16 cellular contexts compared by ENCODE assay signal in the genomic region with DNA sequence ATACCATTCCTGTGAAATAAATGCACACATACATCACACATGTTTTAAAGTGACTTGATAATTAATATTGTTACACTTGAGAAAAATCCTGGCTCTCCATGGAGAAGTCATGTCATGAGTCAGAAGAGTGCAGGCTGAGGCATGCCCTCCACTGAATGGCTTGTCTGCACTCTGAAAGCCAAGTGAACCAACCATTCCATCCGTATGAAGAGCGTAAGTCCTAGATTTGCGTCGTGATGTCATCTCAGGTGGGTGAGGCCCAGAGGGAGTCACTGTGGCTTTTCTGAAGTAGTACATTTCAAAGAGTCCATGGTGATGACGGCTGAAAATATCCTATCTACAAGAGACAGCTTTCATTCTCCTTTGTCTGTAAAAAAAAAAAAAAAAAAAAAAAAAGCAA.
DNase-seq lines count a peak whose midpoint lies in the region; ATAC-seq and TF ChIP-seq lines count a peak whose summit lies in the region.
"Had no signal": no experiment of that assay in that cellular context is flagged by ENCODE, and none has a peak within 500 bp of the region (broad histone marks: within the 10 kb centered on the region; RNA-seq: fewer than 3 reads in every experiment).

No MANE protein-coding gene starts in this region.

- H3K4me1 ChIP-seq in prostate gland (replicated peaks) = no peaks in the 10 kb centered on the region
- H3K4me1 ChIP-seq: upper lobe of right lung had no signal

- no peaks in the 10 kb centered on the region for H3K9me3 ChIP-seq in prostate gland
- H3K9me3 ChIP-seq: upper lobe of right lung had no signal

- TF ChIP-seq POLR2A in prostate gland (IDR thresholded peaks at IDR 0.05) = no peak

- WGBS in prostate gland = 43% methylated on average over 5 of the region's 5 CpGs

- no peak for TF ChIP-seq CTCF in epithelial cell of esophagus (IDR thresholded peaks at IDR 0.05; ENCODE audit: insufficient read depth, low read depth, low read length, missing control alignments)
- no peak for TF ChIP-seq CTCF in prostate gland (IDR thresholded peaks at IDR 0.05)

- H3K27ac ChIP-seq in prostate gland = no peak overlapping the region
- H3K27ac ChIP-seq: C4-2B, heart left ventricle, upper lobe of right lung had no signal

- no peaks in the 10 kb centered on the region for H3K36me3 ChIP-seq in prostate gland
- H3K36me3 ChIP-seq: heart left ventricle, upper lobe of right lung had no signal

- H3K27me3 ChIP-seq in prostate gland (replicated peaks; ENCODE audit: insufficient read depth) = no peaks in the 10 kb centered on the region
- H3K27me3 ChIP-seq: heart left ventricle, upper lobe of right lung had no signal

- no peak overlapping the region for H3K4me3 ChIP-seq in epithelial cell of esophagus (ENCODE audit: low read length)
- H3K4me3 ChIP-seq in prostate gland = no peak overlapping the region
- H3K4me3 ChIP-seq: heart left ventricle, upper lobe of right lung had no signal

- DNase-seq in GM04503 (ENCODE audit: low read depth) = peak; percentile 0
- peak; percentile 79 for DNase-seq in NCI-H1105 treated with DMSO at 0.1 percent for 48 hours (lab: John Stamatoyannopoulos, UW)
- DNase-seq in epithelial cell of esophagus (ENCODE audit: low read depth) = peak; percentile 100
- peak; percentile 64 for DNase-seq in prostate gland (ENCODE audit: low spot score)
- DNase-seq in NK-92 treated with Interleukin-12 subunit alpha and Interleukin-12 subunit beta, amount 100 ng/mL, for 24 hours (lab: John Stamatoyannopoulos, UW) = no peak
- DNase-seq: activated CD4-positive, alpha-beta T cell treated with anti-CD3 and anti-CD28 coated beads, Interleukin-2, amount 50 U/mL, for 1 hour; activated T-cell treated with anti-CD3 and anti-CD28 coated beads, Interleukin-2, amount 50 U/mL, for 4 hours; heart left ventricle; left cardiac atrium; naive thymus-derived CD4-positive, alpha-beta T cell; NCI-H524; stimulated activated CD4-positive, alpha-beta T cell treated with anti-CD3 and anti-CD28 coated beads, Interleukin-1b, Interleukin-23, amount 100 ng/mL, for 48 hours; upper lobe of right lung had no signal

- intact Hi-C loops in prostate gland (cut with DNase I) = no loop called here

- no peak for ATAC-seq in GM19324 (IDR thresholded peaks at IDR 0.05; ENCODE audit: low FRiP score, unreplicated experiment)
- ATAC-seq in HG02571 (IDR thresholded peaks at IDR 0.05; ENCODE audit: unreplicated experiment) = no peak
- ATAC-seq: activated T-cell treated with anti-CD3 and anti-CD28 coated beads, Interleukin-2, amount 50 U/mL, for 4 hours; naive thymus-derived CD4-positive, alpha-beta T cell had no signal
